8 cellular contexts compared by ENCODE assay signal in the genomic region with DNA sequence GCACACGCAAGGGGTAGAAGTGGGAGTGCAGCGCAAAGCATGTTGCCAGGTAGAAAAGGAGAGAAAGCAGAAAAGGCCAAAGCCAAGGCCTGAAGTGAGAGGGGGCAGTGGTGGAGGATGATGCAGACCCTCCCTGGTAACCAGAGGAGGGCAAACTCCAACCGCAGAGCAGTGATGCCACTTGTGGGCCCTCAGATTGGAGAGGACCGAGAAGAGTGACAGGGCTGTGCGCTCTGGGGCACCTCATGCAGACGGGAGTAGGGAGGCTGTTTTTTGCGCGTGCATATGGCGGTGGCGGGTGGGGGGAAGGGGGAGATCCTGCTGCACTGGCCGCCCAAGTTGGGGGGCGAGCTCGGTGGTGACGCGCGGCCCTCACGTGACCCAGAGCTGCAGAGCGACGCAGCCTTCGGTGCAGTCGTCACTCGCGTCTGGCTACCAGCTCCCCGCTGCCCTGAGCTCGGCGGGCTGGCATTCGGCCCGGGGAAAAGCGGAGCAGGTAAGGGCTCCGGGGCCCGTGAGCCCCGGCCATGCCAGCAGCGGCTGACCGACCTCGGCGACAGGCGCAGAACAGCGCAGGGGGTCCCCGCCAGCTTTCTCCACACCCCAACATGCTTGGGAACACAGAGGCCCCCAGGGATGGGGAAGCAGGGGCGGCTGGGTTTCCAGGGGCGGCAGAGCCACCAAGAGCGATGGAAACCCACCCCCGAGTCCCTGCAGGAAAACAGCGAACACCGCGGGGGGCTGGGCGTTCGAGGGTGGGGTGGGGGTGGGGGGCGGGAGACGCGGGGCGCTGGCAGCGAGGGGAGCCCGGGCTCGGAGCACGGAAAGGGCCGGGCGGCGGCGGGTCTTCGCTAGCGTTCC. TPM values are rescaled to one million over a fixed set of nuclear protein-coding genes. Genes with fewer than 3 reads are reported as not detected.
A peak's percentile ranks its signal among the peaks of the same experiment; 100 is the strongest.
DNase-seq lines count a peak whose midpoint lies in the region; ATAC-seq and TF ChIP-seq lines count a peak whose summit lies in the region.

A gene (plus strand): TSS at position 421 of the 861 bp plus-strand sequence. CDS start 984 bp downstream, outside the sequence.

- H3K9me3 ChIP-seq in Panc1 (ENCODE audit: control insufficient read depth, insufficient read depth, low read depth, low read length), result no peaks in the 10 kb centered on the region

- H3K36me3 ChIP-seq in Panc1 (ENCODE audit: control insufficient read depth, insufficient read depth, low read length), result no peaks in the 10 kb centered on the region; the same call in 1 of the 2 replicates
- no peaks in the 10 kb centered on the region for H3K36me3 ChIP-seq in urinary bladder (ENCODE audit: insufficient read depth)

- intact Hi-C loops in Panc1 (cut with micrococcal nuclease; ENCODE audit: unreplicated experiment), result no loop called here

- BruUV-seq in Panc1 (replicated peaks; lab: Mats Ljungman, UMichigan), result no TSS peak

- in situ Hi-C loops in Panc1 (cut with HindIII; ENCODE audit: low pct_unique_long_range_greater_than_20kb, low sequenced_read_pairs), result no loop called here

- H3K27me3 ChIP-seq in Panc1 (ENCODE audit: control insufficient read depth, insufficient read depth, low read length), result no peaks in the 10 kb centered on the region

- H3K4me3 Mint-ChIP-seq in neural crest cell, result peak within 1 kb of the TSS; percentile 96

- peaks cover 5% of the 10 kb centered on the region for H3K9me3 Mint-ChIP-seq in neural crest cell

- POLR2A ChIA-PET in Panc1 (lab: Charles Lee), result no interaction called here

- H3K4me1 ChIP-seq in Panc1 (ENCODE audit: control insufficient read depth, insufficient read depth, low read length) (peaks cover 4% of the 10 kb centered on the region; the same call in 1 of the 2 replicates), urinary bladder (ENCODE audit: insufficient read depth) (no peaks in the 10 kb centered on the region)

- CTCF ChIA-PET in Panc1 (lab: Charles Lee), result interaction anchor here (0.6 kb wide), 1 partner anchor 166 kb away, joined by 4 read pairs; no protein-coding TSS in a partner anchor

- peak; percentile 78 for ATAC-seq in HG02885 (IDR thresholded peaks at IDR 0.05; ENCODE audit: poor library complexity, unreplicated experiment)
- ATAC-seq in Panc1, result peak; percentile 91
- no peak for ATAC-seq in GM21390 (IDR thresholded peaks at IDR 0.05; ENCODE audit: unreplicated experiment)

- H3K4me3 ChIP-seq in AG09309 (ENCODE audit: control insufficient read depth, low read depth, low read length) (peak within 1 kb of the TSS; percentile 91), Panc1 (ENCODE audit: low read depth in 2 of 2, low read length in 2 of 2) (peak within 1 kb of the TSS; percentile 63 to 72), urinary bladder (ENCODE audit: low read depth, low read length) (peak within 1 kb of the TSS; percentile 78)

- H3K36me3 Mint-ChIP-seq in neural crest cell (ENCODE audit: low read depth), result peaks cover 14% of the 10 kb centered on the region

- H3K27me3 Mint-ChIP-seq in neural crest cell (ENCODE audit: low read depth), result no peaks in the 10 kb centered on the region

- no peak for DNase-seq in AG09309 (ENCODE audit: low read depth)
- no peak for DNase-seq in Panc1 (ENCODE audit: low read depth, low spot score)
- peak; percentile 1 for DNase-seq in activated naive CD8-positive, alpha-beta T cell treated with anti-CD3 and anti-CD28 coated beads, Interleukin-2, amount 50 U/mL, for 16 hours (ENCODE audit: low read depth, low spot score)
- DNase-seq in glomerular visceral epithelial cell (ENCODE audit: extremely low spot score), result peak; percentile 46
- peak; percentile 41 for DNase-seq in neural crest cell (ENCODE audit: low read depth, low spot score)

- TF ChIP-seq CTCF in AG09309 (IDR thresholded peaks at IDR 0.05; ENCODE audit: control insufficient read depth, insufficient read depth, low read depth, low read length, missing control alignments), result no peak
- no peak for TF ChIP-seq CTCF in Panc1 (IDR thresholded peaks at IDR 0.05)
- TF ChIP-seq CTCF in neural crest cell (conservative IDR thresholded peaks at IDR 0.05), result no peak

- peaks cover 18% of the 10 kb centered on the region for H3K4me1 Mint-ChIP-seq in neural crest cell

- H3K27ac Mint-ChIP-seq in neural crest cell (ENCODE audit: unreplicated experiment), result peak within 1 kb of the TSS; percentile 98

- H3K27ac ChIP-seq in Panc1 (ENCODE audit: low read length) (peak within 1 kb of the TSS; percentile 63), urinary bladder (ENCODE audit: low read depth) (peak within 1 kb of the TSS; percentile 68)

- WGBS in urinary bladder, result 4% methylated on average over 54 of the region's 62 CpGs

RNA-seq across cellular contexts. Expression of the gene that starts here (rescaled TPM):
- total RNA-seq in Panc1 (2021; ENCODE audit: unreplicated experiment), result 59.3 TPM
- 118 TPM for polyA plus RNA-seq in Panc1 (2012; ENCODE audit: insufficient read length)
- total RNA-seq in neural crest cell, result 310 and 334 TPM in 2 replicates
- 175 TPM for total RNA-seq in urinary bladder
- 153 TPM for polyA plus RNA-seq in urinary bladder

Comparison
In these comparisons a context has a peak if more than half of its experiments do, and no peak if none do; other contexts are left out.
1. DNase-seq: peak in activated naive CD8-positive, alpha-beta T cell treated with anti-CD3 and anti-CD28 coated beads, Interleukin-2, amount 50 U/mL, for 16 hours (single experiment), glomerular visceral epithelial cell (single experiment) and neural crest cell (single experiment); none in AG09309 (single experiment) and Panc1 (single experiment).
2. Peak in every context shown above with its lines, with median percentiles within 50 percentile points of each other: H3K4me3 ChIP-seq.